Comparison of ENCODE assay signal across 33 cellular contexts in genomic region chr9:119933191-119933590, GRCh38.
"Had no signal": no experiment of that assay in that cellular context is flagged by ENCODE, and none has a peak within 500 bp of the region (broad histone marks: within the 10 kb centered on the region; RNA-seq: fewer than 3 reads in every experiment).

No MANE protein-coding gene starts in this region.

- H3K27me3 Mint-ChIP-seq: activated CD4-positive, alpha-beta memory T cell treated with anti-CD3 and anti-CD28 coated beads for 36 hours; activated CD4-positive, alpha-beta T cell treated with anti-CD3 and anti-CD28 coated beads, Interleukin-2, amount 10 ng/mL, durations not matched to agents 24 days and 14 days; activated naive CD8-positive, alpha-beta T cell treated with anti-CD3 and anti-CD28 coated beads for 36 hours had no signal

- H3K4me3 Mint-ChIP-seq: activated B cell treated with CpG ODN at 0.5 μM for 24 hours; activated CD4-positive, alpha-beta memory T cell treated with anti-CD3 and anti-CD28 coated beads for 36 hours; activated CD4-positive, alpha-beta T cell treated with anti-CD3 and anti-CD28 coated beads, Interleukin-2, amount 10 ng/mL, durations not matched to agents 24 days and 14 days; activated CD8-positive, alpha-beta T cell treated with anti-CD3 and anti-CD28 coated beads for 36 hours; activated naive CD4-positive, alpha-beta T cell treated with anti-CD3 and anti-CD28 coated beads for 36 hours; activated naive CD8-positive, alpha-beta T cell treated with anti-CD3 and anti-CD28 coated beads for 36 hours; activated T-cell treated with anti-CD3 and anti-CD28 coated beads, Interleukin-2, amount 50 U/mL, for 4 hours; activated T-cell treated with anti-CD3 and anti-CD28 coated beads, Interleukin-2, amount 50 U/mL, for 72 hours; activated T-helper 1 cell treated with anti-CD3 and anti-CD28 coated beads, Interleukin-12 subunit alpha, Interleukin-12 subunit beta, Interleukin-2, Interleukin-4 antibody, amounts not matched to agents 30 ng/mL and 10 ng/mL and 1 ng/mL, durations not matched to agents 14 hours and 24 hours and 36 hours; activated T-helper 17 cell treated with anti-CD3 and anti-CD28 coated beads, Interleukin-2, amount 50 U/mL, for 72 hours; T-helper 1 cell treated with Interleukin-12 subunit alpha and Interleukin-12 subunit beta and Interleukin-4 antibody, amounts not matched to agents 30 μg/mL and 1 μg/mL, for 36 hours; T-helper 2 cell treated with Interferon-gamma antibody and Interleukin-4, amounts not matched to agents 5 μg/mL and 100 μg/mL, for 36 hours had no signal

- H3K9me3 Mint-ChIP-seq: activated B cell treated with CpG ODN at 0.5 μM for 24 hours; activated CD4-positive, alpha-beta T cell treated with anti-CD3 and anti-CD28 coated beads, Interleukin-2, amount 10 ng/mL, durations not matched to agents 24 days and 14 days; activated CD8-positive, alpha-beta T cell treated with anti-CD3 and anti-CD28 coated beads for 36 hours; activated naive CD4-positive, alpha-beta T cell treated with anti-CD3 and anti-CD28 coated beads for 36 hours; activated naive CD8-positive, alpha-beta T cell treated with anti-CD3 and anti-CD28 coated beads for 36 hours; activated T-cell treated with anti-CD3 and anti-CD28 coated beads, Interleukin-2, amount 50 U/mL, for 4 hours; activated T-helper 1 cell treated with anti-CD3 and anti-CD28 coated beads, Interleukin-12 subunit alpha, Interleukin-12 subunit beta, Interleukin-2, Interleukin-4 antibody, amounts not matched to agents 30 ng/mL and 10 ng/mL and 1 ng/mL, durations not matched to agents 14 hours and 24 hours and 36 hours; activated T-helper 17 cell treated with anti-CD3 and anti-CD28 coated beads, Interleukin-2, amount 50 U/mL, for 72 hours; T-helper 1 cell treated with Interleukin-12 subunit alpha and Interleukin-12 subunit beta and Interleukin-4 antibody, amounts not matched to agents 30 μg/mL and 1 μg/mL, for 36 hours; T-helper 2 cell treated with Interferon-gamma antibody and Interleukin-4, amounts not matched to agents 5 μg/mL and 100 μg/mL, for 36 hours had no signal

- DNase-seq: activated B cell treated with CpG ODN at 0.5 μM for 24 hours; activated CD4-positive, alpha-beta memory T cell treated with anti-CD3 and anti-CD28 coated beads for 36 hours; activated CD4-positive, alpha-beta T cell treated with anti-CD3 and anti-CD28 coated beads for 4 hours; activated CD4-positive, alpha-beta T cell treated with anti-CD3 and anti-CD28 coated beads, Interleukin-2, amount 10 ng/mL, durations not matched to agents 24 days and 14 days; activated CD4-positive, alpha-beta T cell treated with anti-CD3 and anti-CD28 coated beads, Interleukin-2, amount 50 U/mL, for 1 hour; activated CD4-positive, alpha-beta T cell treated with anti-CD3 and anti-CD28 coated beads, Interleukin-2, amount 50 U/mL, for 4 hours; activated CD4-positive, CD25-positive, alpha-beta regulatory T cell treated with anti-CD3 and anti-CD28 coated beads, Interleukin-2, amount 50 U/mL, for 72 hours; activated CD8-positive, alpha-beta memory T cell treated with anti-CD3 and anti-CD28 coated beads, Interleukin-2, amount 50 U/mL, for 4 hours; activated CD8-positive, alpha-beta T cell treated with anti-CD3 and anti-CD28 coated beads for 36 hours; activated effector memory CD4-positive, alpha-beta T cell treated with anti-CD3 and anti-CD28 coated beads, Interleukin-2, amount 50 U/mL, for 16 hours; activated gamma-delta T cell treated with Interleukin-2 at 50 U/mL for 16 hours; activated naive CD4-positive, alpha-beta T cell; activated naive CD4-positive, alpha-beta T cell treated with anti-CD3 and anti-CD28 coated beads for 36 hours; activated naive CD4-positive, alpha-beta T cell treated with anti-CD3 and anti-CD28 coated beads, Interleukin-2, amount 50 U/mL, for 16 hours; activated naive CD8-positive, alpha-beta T cell treated with anti-CD3 and anti-CD28 coated beads for 36 hours; activated T-cell treated with anti-CD3 and anti-CD28 coated beads for 4 hours; activated T-cell treated with anti-CD3 and anti-CD28 coated beads, Interleukin-2, amount 50 U/mL, for 1 hour; activated T-cell treated with anti-CD3 and anti-CD28 coated beads, Interleukin-2, amount 50 U/mL, for 4 hours; activated T-cell treated with anti-CD3 and anti-CD28 coated beads, Interleukin-2, amount 50 U/mL, for 72 hours; adrenal gland; amniotic stem cell; aorta; body of pancreas; brain microvascular endothelial cell; central memory CD4-positive, alpha-beta T cell; T-helper 1 cell; T-helper 2 cell; T-helper 9 cell had no signal

- ATAC-seq: activated CD8-positive, alpha-beta T cell treated with anti-CD3 and anti-CD28 coated beads for 36 hours; activated naive CD4-positive, alpha-beta T cell treated with anti-CD3 and anti-CD28 coated beads, Interleukin-2, amount 50 U/mL, for 72 hours; activated T-cell treated with anti-CD3 and anti-CD28 coated beads, Interleukin-2, amount 50 U/mL, for 4 hours; activated T-cell treated with anti-CD3 and anti-CD28 coated beads, Interleukin-2, amount 50 U/mL, for 72 hours; activated T-helper 17 cell treated with anti-CD3 and anti-CD28 coated beads, Interleukin-2, amount 50 U/mL, for 72 hours; body of pancreas had no signal

- H3K27ac Mint-ChIP-seq: activated B cell treated with CpG ODN at 0.5 μM for 24 hours; activated CD4-positive, alpha-beta memory T cell treated with anti-CD3 and anti-CD28 coated beads for 36 hours; activated CD4-positive, alpha-beta T cell treated with anti-CD3 and anti-CD28 coated beads, Interleukin-2, amount 10 ng/mL, durations not matched to agents 24 days and 14 days; activated CD8-positive, alpha-beta T cell treated with anti-CD3 and anti-CD28 coated beads for 36 hours; activated naive CD4-positive, alpha-beta T cell treated with anti-CD3 and anti-CD28 coated beads for 36 hours; activated naive CD4-positive, alpha-beta T cell treated with anti-CD3 and anti-CD28 coated beads, Interleukin-2, amount 50 U/mL, for 72 hours; activated naive CD8-positive, alpha-beta T cell treated with anti-CD3 and anti-CD28 coated beads for 36 hours; activated T-cell treated with anti-CD3 and anti-CD28 coated beads, Interleukin-2, amount 50 U/mL, for 72 hours; activated T-helper 1 cell treated with anti-CD3 and anti-CD28 coated beads, Interleukin-12 subunit alpha, Interleukin-12 subunit beta, Interleukin-2, Interleukin-4 antibody, amounts not matched to agents 30 ng/mL and 10 ng/mL and 1 ng/mL, durations not matched to agents 14 hours and 24 hours and 36 hours; activated T-helper 17 cell treated with anti-CD3 and anti-CD28 coated beads, Interleukin-2, amount 50 U/mL, for 72 hours; T-helper 1 cell treated with Interleukin-12 subunit alpha and Interleukin-12 subunit beta and Interleukin-4 antibody, amounts not matched to agents 30 μg/mL and 1 μg/mL, for 36 hours; T-helper 2 cell treated with Interferon-gamma antibody and Interleukin-4, amounts not matched to agents 5 μg/mL and 100 μg/mL, for 36 hours had no signal

- H3K36me3 Mint-ChIP-seq: activated CD4-positive, alpha-beta memory T cell treated with anti-CD3 and anti-CD28 coated beads for 36 hours; activated naive CD4-positive, alpha-beta T cell treated with anti-CD3 and anti-CD28 coated beads, Interleukin-2, amount 50 U/mL, for 72 hours; activated naive CD8-positive, alpha-beta T cell treated with anti-CD3 and anti-CD28 coated beads for 36 hours had no signal

- H3K4me1 Mint-ChIP-seq: activated B cell treated with CpG ODN at 0.5 μM for 24 hours; activated CD4-positive, alpha-beta T cell treated with anti-CD3 and anti-CD28 coated beads, Interleukin-2, amount 10 ng/mL, durations not matched to agents 24 days and 14 days; activated naive CD8-positive, alpha-beta T cell treated with anti-CD3 and anti-CD28 coated beads for 36 hours; activated T-helper 17 cell treated with anti-CD3 and anti-CD28 coated beads, Interleukin-2, amount 50 U/mL, for 72 hours had no signal
